Comparison of ENCODE assay signal across 17 cellular contexts in genomic region chr4:10688022-10688421, GRCh38. TPM values are rescaled to one million over a fixed set of nuclear protein-coding genes. Genes with fewer than 3 reads are reported as not detected.
DNase-seq lines count a peak whose midpoint lies in the region; ATAC-seq and TF ChIP-seq lines count a peak whose summit lies in the region.
"Had no signal": no experiment of that assay in that cellular context is flagged by ENCODE, and none has a peak within 500 bp of the region (broad histone marks: within the 10 kb centered on the region; RNA-seq: fewer than 3 reads in every experiment).

No MANE protein-coding gene starts in this region.

- H3K4me3 ChIP-seq in GM08714 (ENCODE audit: low read length) (peak overlapping the region; percentile 37; the same call in 1 of the 2 replicates), spleen (no peak overlapping the region)
- H3K4me3 ChIP-seq: A549 had no signal

- H3K27me3 ChIP-seq in spleen (replicated peaks in 1 of 7) = no peaks in the 10 kb centered on the region

- no peak overlapping the region for H3K27ac ChIP-seq in spleen
- H3K27ac ChIP-seq: A549 had no signal

- H3K4me1 ChIP-seq in spleen = peaks cover 2 to 45% (median 18%) of the 10 kb centered on the region in 6 donors
- H3K4me1 ChIP-seq: A549 had no signal

- WGBS in spleen, 5 donors = 78 to 95% (median 89%) methylated on average over 3 of the region's 3 CpGs

- no peak for TF ChIP-seq POLR2A in spleen (IDR thresholded peaks at IDR 0.05)

- intact Hi-C loops in spleen (cut with DNase I; ENCODE audit: low total_unique reads) = no loop called here

- TF ChIP-seq CTCF in spleen (IDR thresholded peaks at IDR 0.05 in 8 of 11, conservative IDR thresholded peaks at IDR 0.05 in 3 of 11) = no peak

- ATAC-seq in GM19035 (IDR thresholded peaks at IDR 0.05; ENCODE audit: unreplicated experiment) (peak; percentile 47), GM21825 (IDR thresholded peaks at IDR 0.05; ENCODE audit: unreplicated experiment) (peak; percentile 48), HG03280 (IDR thresholded peaks at IDR 0.05; ENCODE audit: unreplicated experiment) (peak; percentile 44), HG02938 (IDR thresholded peaks at IDR 0.05; ENCODE audit: unreplicated experiment) (no peak)
- ATAC-seq: A549; activated T-helper 17 cell treated with anti-CD3 and anti-CD28 coated beads, Interleukin-2, amount 50 U/mL, for 72 hours had no signal

- DNase-seq in germinal center (ENCODE audit: low spot score) (no peak), SW 1271 (lab: John Stamatoyannopoulos, UW) (no peak), spleen (no peak)
- DNase-seq: CD4-positive, alpha-beta T cell; cerebellar nuclear complex; foreskin fibroblast; NCI-H187 treated with DMSO at 0.1 percent for 48 hours; NCI-H526 had no signal

- H3K36me3 ChIP-seq in spleen = no peaks in the 10 kb centered on the region

- H3K9me3 ChIP-seq in spleen = no peaks in the 10 kb centered on the region
- H3K9me3 ChIP-seq: A549 had no signal

RNA-seq across cellular contexts. Expression of gene CLNK, which starts 3.5 kb away (rescaled TPM):
- total RNA-seq in spleen = 1 to 10 TPM; 1.1 to 2.8 (median 1.8) TPM
- polyA plus RNA-seq in spleen = under 1 TPM; 0.39 to 0.57 (median 0.42) TPM
- total RNA-seq: activated T-helper 17 cell treated with anti-CD3 and anti-CD28 coated beads, Interleukin-2, amount 50 U/mL, for 72 hours; Daoy; LHCN-M2 had no signal
- polyA plus RNA-seq: A549 had no signal
